Comparison of ENCODE assay signal across 18 cellular contexts in genomic region chr9:136026266-136026942, GRCh38.
A peak's percentile ranks its signal among the peaks of the same experiment; 100 is the strongest.
DNase-seq lines count a peak whose midpoint lies in the region; ATAC-seq and TF ChIP-seq lines count a peak whose summit lies in the region.
"Had no signal": no experiment of that assay in that cellular context is flagged by ENCODE, and none has a peak within 500 bp of the region (broad histone marks: within the 10 kb centered on the region; RNA-seq: fewer than 3 reads in every experiment).

No MANE protein-coding gene starts in this region.

- H3K4me3 Mint-ChIP-seq in activated T-cell treated with anti-CD3 and anti-CD28 coated beads, Interleukin-2, amount 50 U/mL, for 72 hours: no peak overlapping the region
- H3K4me3 Mint-ChIP-seq in central memory CD8-positive, alpha-beta T cell: no peak overlapping the region
- H3K4me3 Mint-ChIP-seq: B cell; CD8-positive, alpha-beta T cell; GM23338; HFFc6 had no signal

- peaks cover 36% of the 10 kb centered on the region for H3K79me1 ChIP-seq in mesenchymal stem cell (replicated peaks; ENCODE audit: low read length, poor library complexity, severe bottlenecking)

- H2BK12ac ChIP-seq in mesenchymal stem cell (ENCODE audit: low read length in 2 of 2): no peak overlapping the region

- H3K18ac ChIP-seq in mesenchymal stem cell (ENCODE audit: low read depth in 1 of 2, low read length in 2 of 2): no peak overlapping the region

- no peak overlapping the region for H4K8ac ChIP-seq in mesenchymal stem cell (ENCODE audit: low read length)

- no peaks in the 10 kb centered on the region for H3K4me1 Mint-ChIP-seq in activated T-cell treated with anti-CD3 and anti-CD28 coated beads, Interleukin-2, amount 50 U/mL, for 72 hours (ENCODE audit: low read depth)
- peaks cover 15% of the 10 kb centered on the region for H3K4me1 Mint-ChIP-seq in central memory CD8-positive, alpha-beta T cell
- H3K4me1 Mint-ChIP-seq: B cell had no signal

- H2BK15ac ChIP-seq in mesenchymal stem cell (ENCODE audit: low read depth, poor library complexity, severe bottlenecking): no peak overlapping the region

- H3K27ac Mint-ChIP-seq in activated T-cell treated with anti-CD3 and anti-CD28 coated beads, Interleukin-2, amount 50 U/mL, for 72 hours: peak overlapping the region; percentile 12
- peak overlapping the region; percentile 75 for H3K27ac Mint-ChIP-seq in central memory CD8-positive, alpha-beta T cell (ENCODE audit: low read depth)
- H3K27ac Mint-ChIP-seq: B cell; CD8-positive, alpha-beta T cell; GM23338; HFFc6 had no signal

- H3K4me2 ChIP-seq in mesenchymal stem cell (ENCODE audit: low read length, poor library complexity, severe bottlenecking): no peak overlapping the region
- H3K4me2 ChIP-seq: GM23338 had no signal

- no peak overlapping the region for H2BK5ac ChIP-seq in mesenchymal stem cell (ENCODE audit: low read depth, low read length, poor library complexity, severe bottlenecking)

- H3K36me3 ChIP-seq in HEK293 (ENCODE audit: control insufficient read depth in 2 of 2, insufficient read depth in 1 of 2, low read length in 2 of 2) (peaks cover 0 to 37% of the 10 kb centered on the region in 2 experiments; a peak in 1 of 3 replicates), mesenchymal stem cell (ENCODE audit: control insufficient read depth in 1 of 2, insufficient read depth in 2 of 2, low read depth in 1 of 2, low read length in 2 of 2) (peaks cover 0 to 47% of the 10 kb centered on the region in 2 experiments), tibial artery (peaks cover 0 to 17% (median 13%) of the 10 kb centered on the region in 3 donors)

- DNase-seq in activated T-cell treated with anti-CD3 and anti-CD28 coated beads, Interleukin-2, amount 50 U/mL, for 72 hours: no peak
- no peak for DNase-seq in activated T-cell treated with anti-CD3 and anti-CD28 coated beads for 4 hours
- DNase-seq in central memory CD8-positive, alpha-beta T cell (ENCODE audit: low spot score in 2 of 2): no peak
- DNase-seq in mesenchymal stem cell: peak; percentile 42
- DNase-seq in right cardiac atrium: no peak
- no peak for DNase-seq in Ammon's horn (ENCODE audit: low spot score)
- DNase-seq in tibial artery: no peak
- DNase-seq: 8988T; Calu3; CD8-positive, alpha-beta T cell; DMS79 treated with DMSO at 0.1 percent for 48 hours; GF-D8; HCEC 1CT; HFFc6 had no signal

- no peaks in the 10 kb centered on the region for H3K4me1 ChIP-seq in HEK293 (ENCODE audit: control insufficient read depth, insufficient read depth, low read length)
- peaks cover 15% of the 10 kb centered on the region for H3K4me1 ChIP-seq in mesenchymal stem cell (ENCODE audit: control insufficient read depth, insufficient read depth, low read depth, low read length)
- peaks cover 10% of the 10 kb centered on the region for H3K4me1 ChIP-seq in right cardiac atrium (ENCODE audit: control insufficient read depth, insufficient read depth, low read length)
- peaks cover 0 to 43% (median 14%) of the 10 kb centered on the region in 4 donors for H3K4me1 ChIP-seq in tibial artery

- H3K9me3 ChIP-seq in HEK293 (ENCODE audit: control insufficient read depth, insufficient read depth, low read depth, low read length) (no peaks in the 10 kb centered on the region), mesenchymal stem cell (ENCODE audit: control insufficient read depth, low read length) (no peaks in the 10 kb centered on the region), right cardiac atrium (ENCODE audit: control insufficient read depth, low read length) (no peaks in the 10 kb centered on the region), tibial artery (no peaks in the 10 kb centered on the region)

- no peak overlapping the region for H3K23ac ChIP-seq in mesenchymal stem cell (ENCODE audit: low read length in 2 of 2)

- H3K14ac ChIP-seq in mesenchymal stem cell (ENCODE audit: low read length in 2 of 2): no peak overlapping the region

- CTCF ChIA-PET in HEK293 (lab: Yijun Ruan, JAX): no interaction called here

- no peak overlapping the region for H3K27ac ChIP-seq in HEK293 (ENCODE audit: extremely low read depth, low read depth, low read length)
- no peak overlapping the region for H3K27ac ChIP-seq in mesenchymal stem cell (ENCODE audit: low read length, poor library complexity, severe bottlenecking)
- no peak overlapping the region for H3K27ac ChIP-seq in right cardiac atrium (ENCODE audit: low read length)
- H3K27ac ChIP-seq in tibial artery: no peak overlapping the region
- H3K27ac ChIP-seq: BLaER1 treated with 17β-estradiol and CSF1 and Interleukin-3, amounts not matched to agents 10 nM and 100 nM had no signal

- H3K4me3 ChIP-seq in HEK293 (ENCODE audit: low read depth, low read length) (no peak overlapping the region), mesenchymal stem cell (ENCODE audit: insufficient read depth in 1 of 2, low read depth in 1 of 2, low read length in 2 of 2) (no peak overlapping the region), right cardiac atrium (ENCODE audit: low read length) (no peak overlapping the region), tibial artery (no peak overlapping the region)
- H3K4me3 ChIP-seq: BLaER1 treated with 17β-estradiol and CSF1 and Interleukin-3, amounts not matched to agents 10 nM and 100 nM; GM23338 had no signal

- 92% methylated on average over 5 of the region's 8 CpGs for WGBS in mesenchymal stem cell
- WGBS in right cardiac atrium: 90% methylated on average over 8 of the region's 8 CpGs

- no peak overlapping the region for H2BK120ac ChIP-seq in mesenchymal stem cell (ENCODE audit: low read depth, low read length)

- H4K91ac ChIP-seq in mesenchymal stem cell (ENCODE audit: low read length): no peak overlapping the region

- peaks cover 0 to 2% of the 10 kb centered on the region in 2 donors for H3K36me3 Mint-ChIP-seq in activated T-cell treated with anti-CD3 and anti-CD28 coated beads, Interleukin-2, amount 50 U/mL, for 72 hours (ENCODE audit: insufficient read depth in 2 of 2)
- H3K36me3 Mint-ChIP-seq in central memory CD8-positive, alpha-beta T cell (ENCODE audit: insufficient read depth): peaks cover 2% of the 10 kb centered on the region

- TF ChIP-seq CTCF in HEK293 (tag by site-specific recombination; IDR thresholded peaks at IDR 0.05) (no peak), tibial artery (IDR thresholded peaks at IDR 0.05) (no peak)

- intact Hi-C loops in right cardiac atrium (cut with DNase I): no loop called here
- intact Hi-C loops in tibial artery (cut with DNase I; ENCODE audit: low total_unique reads): no loop called here

- H3K27me3 ChIP-seq in mesenchymal stem cell (ENCODE audit: control insufficient read depth in 1 of 2, insufficient read depth in 1 of 2, low read length in 2 of 2) (no peaks in the 10 kb centered on the region), right cardiac atrium (ENCODE audit: control insufficient read depth, insufficient read depth) (no peaks in the 10 kb centered on the region), tibial artery (no peaks in the 10 kb centered on the region)
- H3K27me3 ChIP-seq: BLaER1 treated with 17β-estradiol and CSF1 and Interleukin-3, amounts not matched to agents 10 nM and 100 nM had no signal

- ATAC-seq in activated T-cell treated with anti-CD3 and anti-CD28 coated beads, Interleukin-2, amount 50 U/mL, for 72 hours (replicated peaks in 1 of 2): no peak
- no peak for ATAC-seq in central memory CD8-positive, alpha-beta T cell (replicated peaks; ENCODE audit: extremely low read depth, poor library complexity, severe bottlenecking)
- ATAC-seq in right cardiac atrium: no peak
- ATAC-seq: CD8-positive, alpha-beta T cell; GM23338 had no signal

- H3K9ac ChIP-seq in mesenchymal stem cell (ENCODE audit: low read length): no peak overlapping the region
- H3K9ac ChIP-seq: BLaER1 treated with 17β-estradiol and CSF1 and Interleukin-3, amounts not matched to agents 10 nM and 100 nM had no signal

- no peak overlapping the region for H2AK5ac ChIP-seq in mesenchymal stem cell (ENCODE audit: low read length, severe bottlenecking)

- POLR2A ChIA-PET in HEK293 (lab: Yijun Ruan, JAX): interaction anchor here (0.7 kb wide), 1 partner anchor 139 kb away, joined by 6 read pairs; no protein-coding TSS in a partner anchor

- H3K27me3 Mint-ChIP-seq in activated T-cell treated with anti-CD3 and anti-CD28 coated beads, Interleukin-2, amount 50 U/mL, for 72 hours (ENCODE audit: low read depth): no peaks in the 10 kb centered on the region
- no peaks in the 10 kb centered on the region for H3K27me3 Mint-ChIP-seq in central memory CD8-positive, alpha-beta T cell

- no peak overlapping the region for H3K4ac ChIP-seq in mesenchymal stem cell (ENCODE audit: low read depth in 1 of 2, low read length in 2 of 2)

- H2AFZ ChIP-seq in mesenchymal stem cell (ENCODE audit: low read depth, low read length): no peak overlapping the region
- H2AFZ ChIP-seq: GM23338 had no signal

- peaks cover 0 to 1% of the 10 kb centered on the region in 2 donors for H3K9me3 Mint-ChIP-seq in activated T-cell treated with anti-CD3 and anti-CD28 coated beads, Interleukin-2, amount 50 U/mL, for 72 hours
- no peaks in the 10 kb centered on the region for H3K9me3 Mint-ChIP-seq in central memory CD8-positive, alpha-beta T cell
- H3K9me3 Mint-ChIP-seq: HFFc6 had no signal

TF ChIP-seq in HEK293, 187 proteins besides CTCF, POLR2A, EP300 and RAD21:
- peak; percentile 63 for TF ChIP-seq SCRT2 (tag by site-specific recombination; IDR thresholded peaks at IDR 0.05)
- peak; percentile 78 for TF ChIP-seq ZNF133 (tag by site-specific recombination; IDR thresholded peaks at IDR 0.05)
- no peak for TF ChIP-seq ZNF169 (tag by site-specific recombination; IDR thresholded peaks at IDR 0.05)
